Comparison of ENCODE assay signal across 1 cellular context in the genomic region with DNA sequence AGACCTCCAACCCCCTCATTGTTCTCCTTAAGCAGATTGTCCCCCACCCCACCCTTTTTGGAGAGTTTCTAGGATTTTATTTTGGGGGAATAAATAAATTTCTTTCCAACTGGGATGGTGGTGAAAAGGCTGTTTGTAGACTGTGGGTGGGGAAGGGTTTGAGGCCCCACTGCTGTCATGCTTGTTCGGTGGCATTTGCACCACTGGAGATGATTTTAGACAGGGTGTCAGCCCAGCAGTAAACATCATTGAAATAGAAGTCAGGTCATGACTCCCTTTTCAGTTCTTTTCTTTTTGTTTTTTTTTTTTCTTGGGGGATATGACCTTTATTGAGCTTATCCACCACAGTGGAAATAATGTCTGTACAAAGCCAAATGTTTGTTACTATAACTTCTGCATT.
TF ChIP-seq lines count a peak whose summit lies in the region.

No MANE protein-coding gene starts in this region.

TF ChIP-seq in SK-N-SH treated with all-trans-retinoic acid at 6 μM for 48 hours, 23 proteins besides CTCF, POLR2A, EP300 and RAD21 (continued from another document):
- TF ChIP-seq, protein P1, sequence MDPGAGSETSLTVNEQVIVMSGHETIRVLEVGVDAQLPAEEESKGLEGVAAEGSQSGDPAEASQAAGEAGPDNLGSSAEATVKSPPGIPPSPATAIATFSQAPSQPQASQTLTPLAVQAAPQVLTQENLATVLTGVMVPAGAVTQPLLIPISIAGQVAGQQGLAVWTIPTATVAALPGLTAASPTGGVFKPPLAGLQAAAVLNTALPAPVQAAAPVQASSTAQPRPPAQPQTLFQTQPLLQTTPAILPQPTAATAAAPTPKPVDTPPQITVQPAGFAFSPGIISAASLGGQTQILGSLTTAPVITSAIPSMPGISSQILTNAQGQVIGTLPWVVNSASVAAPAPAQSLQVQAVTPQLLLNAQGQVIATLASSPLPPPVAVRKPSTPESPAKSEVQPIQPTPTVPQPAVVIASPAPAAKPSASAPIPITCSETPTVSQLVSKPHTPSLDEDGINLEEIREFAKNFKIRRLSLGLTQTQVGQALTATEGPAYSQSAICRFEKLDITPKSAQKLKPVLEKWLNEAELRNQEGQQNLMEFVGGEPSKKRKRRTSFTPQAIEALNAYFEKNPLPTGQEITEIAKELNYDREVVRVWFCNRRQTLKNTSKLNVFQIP (CRISPR knock-in tag; IDR thresholded peaks at IDR 0.05; ENCODE audit: borderline replicate concordance, low read depth), result no peak
- TF ChIP-seq RARB (CRISPR knock-in tag; IDR thresholded peaks at IDR 0.05) (no peak), OSR1 (CRISPR knock-in tag; IDR thresholded peaks at IDR 0.05) (no peak), ISL1 (CRISPR knock-in tag; IDR thresholded peaks at IDR 0.05) (no peak)
